Comparison of ENCODE assay signal across 1 cellular context in the genomic region with DNA sequence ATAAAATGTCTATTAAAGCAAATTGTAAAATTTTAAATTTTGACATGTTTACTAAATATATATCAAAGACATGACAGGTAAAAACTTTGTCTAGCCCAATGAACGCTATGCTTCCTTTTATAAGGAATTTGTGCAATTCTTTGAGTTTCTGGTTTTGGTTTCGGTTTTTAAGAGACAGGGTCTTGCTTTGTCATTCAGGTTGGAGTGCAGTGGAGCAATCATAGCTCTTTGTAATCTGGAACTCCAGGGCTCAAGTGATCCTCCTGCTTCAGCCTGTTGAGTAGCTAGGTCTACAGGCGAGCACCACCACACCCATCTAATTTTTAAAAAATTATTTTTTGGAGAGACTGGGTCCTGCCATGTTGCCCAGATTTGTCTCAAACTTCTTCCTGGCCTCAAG.
TF ChIP-seq lines count a peak whose summit lies in the region.

No MANE protein-coding gene starts in this region.

TF ChIP-seq in K562, 482 proteins besides CTCF, POLR2A, EP300 and RAD21:
- TF ChIP-seq, protein P1, sequence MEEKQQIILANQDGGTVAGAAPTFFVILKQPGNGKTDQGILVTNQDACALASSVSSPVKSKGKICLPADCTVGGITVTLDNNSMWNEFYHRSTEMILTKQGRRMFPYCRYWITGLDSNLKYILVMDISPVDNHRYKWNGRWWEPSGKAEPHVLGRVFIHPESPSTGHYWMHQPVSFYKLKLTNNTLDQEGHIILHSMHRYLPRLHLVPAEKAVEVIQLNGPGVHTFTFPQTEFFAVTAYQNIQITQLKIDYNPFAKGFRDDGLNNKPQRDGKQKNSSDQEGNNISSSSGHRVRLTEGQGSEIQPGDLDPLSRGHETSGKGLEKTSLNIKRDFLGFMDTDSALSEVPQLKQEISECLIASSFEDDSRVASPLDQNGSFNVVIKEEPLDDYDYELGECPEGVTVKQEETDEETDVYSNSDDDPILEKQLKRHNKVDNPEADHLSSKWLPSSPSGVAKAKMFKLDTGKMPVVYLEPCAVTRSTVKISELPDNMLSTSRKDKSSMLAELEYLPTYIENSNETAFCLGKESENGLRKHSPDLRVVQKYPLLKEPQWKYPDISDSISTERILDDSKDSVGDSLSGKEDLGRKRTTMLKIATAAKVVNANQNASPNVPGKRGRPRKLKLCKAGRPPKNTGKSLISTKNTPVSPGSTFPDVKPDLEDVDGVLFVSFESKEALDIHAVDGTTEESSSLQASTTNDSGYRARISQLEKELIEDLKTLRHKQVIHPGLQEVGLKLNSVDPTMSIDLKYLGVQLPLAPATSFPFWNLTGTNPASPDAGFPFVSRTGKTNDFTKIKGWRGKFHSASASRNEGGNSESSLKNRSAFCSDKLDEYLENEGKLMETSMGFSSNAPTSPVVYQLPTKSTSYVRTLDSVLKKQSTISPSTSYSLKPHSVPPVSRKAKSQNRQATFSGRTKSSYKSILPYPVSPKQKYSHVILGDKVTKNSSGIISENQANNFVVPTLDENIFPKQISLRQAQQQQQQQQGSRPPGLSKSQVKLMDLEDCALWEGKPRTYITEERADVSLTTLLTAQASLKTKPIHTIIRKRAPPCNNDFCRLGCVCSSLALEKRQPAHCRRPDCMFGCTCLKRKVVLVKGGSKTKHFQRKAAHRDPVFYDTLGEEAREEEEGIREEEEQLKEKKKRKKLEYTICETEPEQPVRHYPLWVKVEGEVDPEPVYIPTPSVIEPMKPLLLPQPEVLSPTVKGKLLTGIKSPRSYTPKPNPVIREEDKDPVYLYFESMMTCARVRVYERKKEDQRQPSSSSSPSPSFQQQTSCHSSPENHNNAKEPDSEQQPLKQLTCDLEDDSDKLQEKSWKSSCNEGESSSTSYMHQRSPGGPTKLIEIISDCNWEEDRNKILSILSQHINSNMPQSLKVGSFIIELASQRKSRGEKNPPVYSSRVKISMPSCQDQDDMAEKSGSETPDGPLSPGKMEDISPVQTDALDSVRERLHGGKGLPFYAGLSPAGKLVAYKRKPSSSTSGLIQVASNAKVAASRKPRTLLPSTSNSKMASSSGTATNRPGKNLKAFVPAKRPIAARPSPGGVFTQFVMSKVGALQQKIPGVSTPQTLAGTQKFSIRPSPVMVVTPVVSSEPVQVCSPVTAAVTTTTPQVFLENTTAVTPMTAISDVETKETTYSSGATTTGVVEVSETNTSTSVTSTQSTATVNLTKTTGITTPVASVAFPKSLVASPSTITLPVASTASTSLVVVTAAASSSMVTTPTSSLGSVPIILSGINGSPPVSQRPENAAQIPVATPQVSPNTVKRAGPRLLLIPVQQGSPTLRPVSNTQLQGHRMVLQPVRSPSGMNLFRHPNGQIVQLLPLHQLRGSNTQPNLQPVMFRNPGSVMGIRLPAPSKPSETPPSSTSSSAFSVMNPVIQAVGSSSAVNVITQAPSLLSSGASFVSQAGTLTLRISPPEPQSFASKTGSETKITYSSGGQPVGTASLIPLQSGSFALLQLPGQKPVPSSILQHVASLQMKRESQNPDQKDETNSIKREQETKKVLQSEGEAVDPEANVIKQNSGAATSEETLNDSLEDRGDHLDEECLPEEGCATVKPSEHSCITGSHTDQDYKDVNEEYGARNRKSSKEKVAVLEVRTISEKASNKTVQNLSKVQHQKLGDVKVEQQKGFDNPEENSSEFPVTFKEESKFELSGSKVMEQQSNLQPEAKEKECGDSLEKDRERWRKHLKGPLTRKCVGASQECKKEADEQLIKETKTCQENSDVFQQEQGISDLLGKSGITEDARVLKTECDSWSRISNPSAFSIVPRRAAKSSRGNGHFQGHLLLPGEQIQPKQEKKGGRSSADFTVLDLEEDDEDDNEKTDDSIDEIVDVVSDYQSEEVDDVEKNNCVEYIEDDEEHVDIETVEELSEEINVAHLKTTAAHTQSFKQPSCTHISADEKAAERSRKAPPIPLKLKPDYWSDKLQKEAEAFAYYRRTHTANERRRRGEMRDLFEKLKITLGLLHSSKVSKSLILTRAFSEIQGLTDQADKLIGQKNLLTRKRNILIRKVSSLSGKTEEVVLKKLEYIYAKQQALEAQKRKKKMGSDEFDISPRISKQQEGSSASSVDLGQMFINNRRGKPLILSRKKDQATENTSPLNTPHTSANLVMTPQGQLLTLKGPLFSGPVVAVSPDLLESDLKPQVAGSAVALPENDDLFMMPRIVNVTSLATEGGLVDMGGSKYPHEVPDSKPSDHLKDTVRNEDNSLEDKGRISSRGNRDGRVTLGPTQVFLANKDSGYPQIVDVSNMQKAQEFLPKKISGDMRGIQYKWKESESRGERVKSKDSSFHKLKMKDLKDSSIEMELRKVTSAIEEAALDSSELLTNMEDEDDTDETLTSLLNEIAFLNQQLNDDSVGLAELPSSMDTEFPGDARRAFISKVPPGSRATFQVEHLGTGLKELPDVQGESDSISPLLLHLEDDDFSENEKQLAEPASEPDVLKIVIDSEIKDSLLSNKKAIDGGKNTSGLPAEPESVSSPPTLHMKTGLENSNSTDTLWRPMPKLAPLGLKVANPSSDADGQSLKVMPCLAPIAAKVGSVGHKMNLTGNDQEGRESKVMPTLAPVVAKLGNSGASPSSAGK (IDR thresholded peaks at IDR 0.05): no peak
- no peak for TF ChIP-seq PBX2 (CRISPR knock-in tag; IDR thresholded peaks at IDR 0.05; ENCODE audit: low read depth)
- 0 out of 2 replicates have a peak, but pooled peaks have one; percentile 17 for TF ChIP-seq PBX2 (tag; conservative IDR thresholded peaks at IDR 0.05; ENCODE audit: low read depth)
- TF ChIP-seq IFI16 (CRISPR knock-in tag; IDR thresholded peaks at IDR 0.05): no peak
